Comparison of ENCODE assay signal across 8 cellular contexts in genomic region chrX:45769919-45770582, GRCh38.
DNase-seq lines count a peak whose midpoint lies in the region; ATAC-seq and TF ChIP-seq lines count a peak whose summit lies in the region.

No MANE protein-coding gene starts in this region.

- H3K36me3 ChIP-seq in skeletal muscle tissue (ENCODE audit: control insufficient read depth in 3 of 3, insufficient read depth in 3 of 3, low read length in 3 of 3): no peaks in the 10 kb centered on the region

- peak overlapping the region; percentile 29 to 65 (median 57) for H3K9ac ChIP-seq in skeletal muscle tissue (ENCODE audit: low read depth in 1 of 3, low read length in 3 of 3)

- H3K9me3 Mint-ChIP-seq in activated naive CD8-positive, alpha-beta T cell treated with anti-CD3 and anti-CD28 coated beads, Interleukin-2, amount 10 ng/mL, durations not matched to agents 7 days and 5 days: no peaks in the 10 kb centered on the region

- peak; percentile 83 for ATAC-seq in activated naive CD8-positive, alpha-beta T cell treated with anti-CD3 and anti-CD28 coated beads, Interleukin-2, amount 10 ng/mL, durations not matched to agents 7 days and 5 days (ENCODE audit: low read depth)
- peak; percentile 95 for ATAC-seq in right cardiac atrium

- no peak for TF ChIP-seq CTCF in HFF-Myc (IDR thresholded peaks at IDR 0.05; ENCODE audit: low read depth, low read length, missing control alignments)

- H3K27me3 ChIP-seq in right cardiac atrium (ENCODE audit: control insufficient read depth, insufficient read depth) (no peaks in the 10 kb centered on the region), skeletal muscle tissue (ENCODE audit: control insufficient read depth in 3 of 3, insufficient read depth in 3 of 3, low read length in 3 of 3) (peaks cover 0 to 18% (median 0%) of the 10 kb centered on the region in 3 donors)

- H3K27ac Mint-ChIP-seq in activated naive CD8-positive, alpha-beta T cell treated with anti-CD3 and anti-CD28 coated beads, Interleukin-2, amount 10 ng/mL, durations not matched to agents 7 days and 5 days: peak overlapping the region; percentile 89

- H3K27me3 Mint-ChIP-seq in activated naive CD8-positive, alpha-beta T cell treated with anti-CD3 and anti-CD28 coated beads, Interleukin-2, amount 10 ng/mL, durations not matched to agents 7 days and 5 days: no peaks in the 10 kb centered on the region

- H3K36me3 Mint-ChIP-seq in activated naive CD8-positive, alpha-beta T cell treated with anti-CD3 and anti-CD28 coated beads, Interleukin-2, amount 10 ng/mL, durations not matched to agents 7 days and 5 days: peaks cover 8% of the 10 kb centered on the region

- POLR2A ChIA-PET in activated naive CD8-positive, alpha-beta T cell treated with anti-CD3 and anti-CD28 coated beads, Interleukin-2, amount 10 ng/mL, durations not matched to agents 7 days and 5 days (lab: Charles Lee): interaction anchor here (0.7 to 3.8 kb wide), 12 partner anchors 8 to 842 kb away, joined by 3 to 60 read pairs (median 4); no protein-coding TSS in a partner anchor

- H3K4me3 Mint-ChIP-seq in activated naive CD8-positive, alpha-beta T cell treated with anti-CD3 and anti-CD28 coated beads, Interleukin-2, amount 10 ng/mL, durations not matched to agents 7 days and 5 days: peak overlapping the region; percentile 87

- intact Hi-C loops in right cardiac atrium (cut with DNase I): no loop called here

- DNase-seq in activated T-cell treated with anti-CD3 and anti-CD28 coated beads for 48 hours (ENCODE audit: low read depth) (peak; percentile 33), HFF-Myc (ENCODE audit: extremely low read depth, low read depth) (no peak), NCI-H226 (peak; percentile 77), right cardiac atrium (peak; percentile 69 to 81 (median 79)), NCI-H1105 treated with DMSO at 0.1 percent for 48 hours (lab: John Stamatoyannopoulos, UW) (no peak)
- no peak for DNase-seq in activated T-cell treated with anti-CD3 and anti-CD28 coated beads, Interleukin-2, amount 50 U/mL, for 1 hour
- peak; percentile 54 for DNase-seq in activated naive CD8-positive, alpha-beta T cell treated with anti-CD3 and anti-CD28 coated beads, Interleukin-2, amount 10 ng/mL, durations not matched to agents 7 days and 5 days

- H3K4me1 ChIP-seq in right cardiac atrium (ENCODE audit: control insufficient read depth, insufficient read depth, low read length) (no peaks in the 10 kb centered on the region), skeletal muscle tissue (ENCODE audit: control insufficient read depth in 3 of 3, insufficient read depth in 3 of 3, low read length in 3 of 3) (peaks cover 0 to 4% (median 2%) of the 10 kb centered on the region in 3 donors)

- peak overlapping the region; percentile 52 for H3K27ac ChIP-seq in right cardiac atrium (ENCODE audit: low read length)
- peak overlapping the region; percentile 46 for H3K27ac ChIP-seq in skeletal muscle tissue (ENCODE audit: low read depth, low read length)

- 18% methylated on average over 13 of the region's 13 CpGs for WGBS in right cardiac atrium

- H3K4me3 ChIP-seq in HFF-Myc (replicated peaks; ENCODE audit: low read depth, low read length) (peak overlapping the region; percentile 49), right cardiac atrium (ENCODE audit: low read length) (peak overlapping the region; percentile 73), skeletal muscle tissue (ENCODE audit: low read length in 3 of 3) (peak overlapping the region in 2 of 3 donors; percentile 29 to 75)

- H3K4me1 Mint-ChIP-seq in activated naive CD8-positive, alpha-beta T cell treated with anti-CD3 and anti-CD28 coated beads, Interleukin-2, amount 10 ng/mL, durations not matched to agents 7 days and 5 days: peaks cover 32% of the 10 kb centered on the region

- H3K9me3 ChIP-seq in right cardiac atrium (ENCODE audit: control insufficient read depth, low read length) (no peaks in the 10 kb centered on the region), skeletal muscle tissue (ENCODE audit: control insufficient read depth in 3 of 3, low read length in 3 of 3) (no peaks in the 10 kb centered on the region)

Comparison
In these comparisons a context has a peak if more than half of its experiments do, and no peak if none do; other contexts are left out.
1. DNase-seq: peak in activated T-cell treated with anti-CD3 and anti-CD28 coated beads for 48 hours (single experiment), NCI-H226 (single experiment), activated naive CD8-positive, alpha-beta T cell treated with anti-CD3 and anti-CD28 coated beads, Interleukin-2, amount 10 ng/mL, durations not matched to agents 7 days and 5 days (single experiment) and right cardiac atrium (3 of 3); none in activated T-cell treated with anti-CD3 and anti-CD28 coated beads, Interleukin-2, amount 50 U/mL, for 1 hour (single experiment), HFF-Myc (single experiment) and NCI-H1105 treated with DMSO at 0.1 percent for 48 hours (single experiment).
2. Peak in every context shown above with its lines, with median percentiles within 50 percentile points of each other: H3K4me3 ChIP-seq.